ENCODE assay signal across 8 cellular contexts in genomic region chr21:42220138-42220701, GRCh38. TPM values are rescaled to one million over a fixed set of nuclear protein-coding genes. Genes with fewer than 3 reads are reported as not detected.
DNase-seq lines count a peak whose midpoint lies in the region; ATAC-seq and TF ChIP-seq lines count a peak whose summit lies in the region.

No MANE protein-coding gene starts in this region.

- intact Hi-C loops in body of pancreas (cut with DNase I) = no loop called here

- peaks cover 0 to 7% of the 10 kb centered on the region in 2 donors for H3K27me3 ChIP-seq in body of pancreas
- H3K27me3 ChIP-seq in iPS DF 6.9 (ENCODE audit: control insufficient read depth, insufficient read depth, low read length) = peaks cover 5% of the 10 kb centered on the region; the same call in 1 of the 2 replicates

- H3K9me3 ChIP-seq in body of pancreas (no peaks in the 10 kb centered on the region), iPS DF 6.9 (ENCODE audit: control insufficient read depth, insufficient read depth, low read length) (no peaks in the 10 kb centered on the region)

- WGBS in body of pancreas, 2 donors = 1 to 2% methylated on average over 26 of the region's 26 CpGs
- WGBS in iPS DF 6.9 (ENCODE audit: insufficient coverage, insufficient read length) = no CpG with 5 or more reads among the region's 26 CpGs

- peak; percentile 66 for DNase-seq in SIG-M5 treated with dmso at 0.1 percent for 504 hours (lab: John Stamatoyannopoulos, UW; ENCODE audit: unreplicated experiment)
- no peak for DNase-seq in SIG-M5 (lab: John Stamatoyannopoulos, UW)
- DNase-seq in NCI-H1048 (lab: John Stamatoyannopoulos, UW) = peak; percentile 29
- DNase-seq in T-helper 1 cell = peak; percentile 69 to 93 (median 75)
- peak; percentile 45 to 82 (median 69) for DNase-seq in body of pancreas
- DNase-seq in iPS DF 6.9 (ENCODE audit: low read depth, low spot score) = no peak
- peak; percentile 60 for DNase-seq in pulmonary artery endothelial cell (ENCODE audit: low read depth, low spot score)
- DNase-seq in amniotic stem cell (lab: John Stamatoyannopoulos, UW) = no peak

- H3K4me3 ChIP-seq in body of pancreas (peak overlapping the region in 1 of 2 donors; percentile 37), iPS DF 6.9 (ENCODE audit: low read length) (peak overlapping the region; percentile 55; the same call in 1 of the 2 replicates)

- H3K4me1 ChIP-seq in body of pancreas (peaks cover 20% of the 10 kb centered on the region), iPS DF 6.9 (ENCODE audit: control insufficient read depth, insufficient read depth, low read length) (0 out of 2 replicates have a peak, but pooled peaks cover 2% of the 10 kb centered on the region)

- peak in 2 of 3 donors; percentile 29 to 61 for TF ChIP-seq POLR2A in body of pancreas (IDR thresholded peaks at IDR 0.05)

- peak; percentile 78 for ATAC-seq in body of pancreas

- TF ChIP-seq CTCF in body of pancreas (IDR thresholded peaks at IDR 0.05) = no peak

- H3K36me3 ChIP-seq in body of pancreas (replicated peaks in 1 of 2; ENCODE audit: insufficient read depth in 1 of 2, low read depth in 2 of 2) (no peaks in the 10 kb centered on the region), iPS DF 6.9 (ENCODE audit: control insufficient read depth, insufficient read depth, low read length) (no peaks in the 10 kb centered on the region)

- peak overlapping the region in 3 of 4 donors; percentile 44 to 78 (median 55) for H3K27ac ChIP-seq in body of pancreas
- no peak overlapping the region for H3K27ac ChIP-seq in iPS DF 6.9 (ENCODE audit: low read length)

RNA-seq across cellular contexts. Expression of gene ABCG1, which starts 1.3 kb away (rescaled TPM):
- total RNA-seq in body of pancreas (1 to 10 TPM; 7.5 to 7.6 TPM), pulmonary artery endothelial cell (19.5 and 37.8 TPM in 2 replicates)

Comparison
In these comparisons a context has a peak if more than half of its experiments do, and no peak if none do; other contexts are left out.
1. DNase-seq: peak in SIG-M5 treated with dmso at 0.1 percent for 504 hours (single experiment), NCI-H1048 (single experiment), T-helper 1 cell (5 of 5), body of pancreas (4 of 4) and pulmonary artery endothelial cell (single experiment); none in SIG-M5 (single experiment), iPS DF 6.9 (single experiment) and amniotic stem cell (single experiment).